33 cellular contexts compared by ENCODE assay signal in genomic region chr1:110774398-110774797, GRCh38.
"Had no signal": no experiment of that assay in that cellular context is flagged by ENCODE, and none has a peak within 500 bp of the region (broad histone marks: within the 10 kb centered on the region; RNA-seq: fewer than 3 reads in every experiment).

No MANE protein-coding gene starts in this region.

- H3K27me3 ChIP-seq: adrenal gland, body of pancreas, Peyer's patch had no signal

- H3K36me3 Mint-ChIP-seq: activated naive CD4-positive, alpha-beta T cell treated with anti-CD3 and anti-CD28 coated beads, Interleukin-2, amount 50 U/mL, for 24 hours had no signal

- ATAC-seq: activated CD8-positive, alpha-beta T cell treated with anti-CD3 and anti-CD28 coated beads for 36 hours; body of pancreas; PC-3 had no signal

- H3K9me3 ChIP-seq: adrenal gland, body of pancreas, Peyer's patch had no signal

- H3K4me3 ChIP-seq: adrenal gland, body of pancreas, Peyer's patch had no signal

- H3K36me3 ChIP-seq: adrenal gland, Peyer's patch had no signal

- H3K4me3 Mint-ChIP-seq: activated B cell treated with CpG ODN at 0.5 μM for 24 hours; activated CD8-positive, alpha-beta T cell treated with anti-CD3 and anti-CD28 coated beads for 36 hours; activated naive CD4-positive, alpha-beta T cell treated with anti-CD3 and anti-CD28 coated beads, Interleukin-2, amount 50 U/mL, for 24 hours; activated T-cell treated with anti-CD3 and anti-CD28 coated beads, Interleukin-2, amount 50 U/mL, for 24 hours had no signal

- H3K27ac ChIP-seq: adrenal gland, body of pancreas, KMS-11, Peyer's patch, VCaP had no signal

- H3K4me1 ChIP-seq: adrenal gland, body of pancreas, Peyer's patch had no signal

- DNase-seq: activated B cell treated with CpG ODN at 0.5 μM for 24 hours; activated CD4-positive, alpha-beta T cell treated with anti-CD3 and anti-CD28 coated beads for 4 hours; activated CD4-positive, alpha-beta T cell treated with anti-CD3 and anti-CD28 coated beads, Interleukin-2, amount 50 U/mL, for 4 hours; activated CD4-positive, CD25-positive, alpha-beta regulatory T cell treated with anti-CD3 and anti-CD28 coated beads, Interleukin-2, amount 50 U/mL, for 72 hours; activated CD8-positive, alpha-beta T cell treated with anti-CD3 and anti-CD28 coated beads for 36 hours; activated gamma-delta T cell; activated naive CD4-positive, alpha-beta T cell treated with Interleukin-2 at 50 U/mL for 16 hours; activated T-cell treated with anti-CD3 and anti-CD28 coated beads, Interleukin-2, amount 50 U/mL, for 24 hours; adrenal gland; body of pancreas; central memory CD4-positive, alpha-beta T cell; NCI-H1092 treated with DMSO at 0.1 percent for 48 hours; NCI-H1417; NCI-H146; NCI-H187; NCI-H2029 treated with DMSO at 0.1 percent for 48 hours; NCI-H2107; NCI-H2171; NCI-H510A; NCI-H526; NCI-H748 treated with DMSO at 0.1 percent for 48 hours; NK-92 treated with Interleukin-12 subunit alpha and Interleukin-12 subunit beta, amount 100 ng/mL, for 24 hours; PC-3; Peyer's patch; RPMI8226; SW 1271; T-helper 1 cell; T-helper 2 cell; T-helper 9 cell had no signal

- H3K27me3 Mint-ChIP-seq: activated naive CD4-positive, alpha-beta T cell treated with anti-CD3 and anti-CD28 coated beads, Interleukin-2, amount 50 U/mL, for 24 hours had no signal

- H3K4me1 Mint-ChIP-seq: activated naive CD4-positive, alpha-beta T cell treated with anti-CD3 and anti-CD28 coated beads, Interleukin-2, amount 50 U/mL, for 24 hours had no signal

- H3K27ac Mint-ChIP-seq: activated B cell treated with CpG ODN at 0.5 μM for 24 hours; activated CD8-positive, alpha-beta T cell treated with anti-CD3 and anti-CD28 coated beads for 36 hours; activated naive CD4-positive, alpha-beta T cell treated with anti-CD3 and anti-CD28 coated beads, Interleukin-2, amount 50 U/mL, for 24 hours; activated T-cell treated with anti-CD3 and anti-CD28 coated beads, Interleukin-2, amount 50 U/mL, for 24 hours; activated T-helper 2 cell treated with anti-CD3 and anti-CD28 coated beads, Interferon-gamma antibody, Interleukin-2, Interleukin-4, amounts not matched to agents 10 μg/mL and 5 μg/mL and 100 μg/mL, durations not matched to agents 14 hours and 24 hours and 36 hours had no signal

- H3K9me3 Mint-ChIP-seq: activated B cell treated with CpG ODN at 0.5 μM for 24 hours; activated CD8-positive, alpha-beta T cell treated with anti-CD3 and anti-CD28 coated beads for 36 hours; activated naive CD4-positive, alpha-beta T cell treated with anti-CD3 and anti-CD28 coated beads, Interleukin-2, amount 50 U/mL, for 24 hours; activated T-cell treated with anti-CD3 and anti-CD28 coated beads, Interleukin-2, amount 50 U/mL, for 24 hours; activated T-helper 2 cell treated with anti-CD3 and anti-CD28 coated beads, Interferon-gamma antibody, Interleukin-2, Interleukin-4, amounts not matched to agents 10 μg/mL and 5 μg/mL and 100 μg/mL, durations not matched to agents 14 hours and 24 hours and 36 hours had no signal
